9 cellular contexts compared by ENCODE assay signal in the genomic region with DNA sequence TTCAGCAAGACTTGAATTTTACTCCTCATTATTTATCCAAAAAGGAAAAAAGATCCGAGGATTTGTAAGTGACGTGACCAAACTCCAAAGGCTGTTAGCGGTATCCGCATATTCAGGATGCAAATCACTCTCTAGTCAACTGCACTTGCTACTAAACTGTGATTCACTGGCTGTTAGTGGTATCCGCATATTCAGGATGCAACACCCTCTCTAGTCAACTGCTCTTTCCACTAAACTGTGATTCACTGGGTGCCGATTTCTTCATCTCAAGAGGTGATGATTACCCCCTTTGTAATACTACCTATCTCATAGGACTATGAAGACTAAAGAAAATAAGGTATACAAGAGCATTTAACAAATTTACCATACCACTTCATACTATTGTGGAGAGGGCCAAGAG. TPM values are rescaled to one million over a fixed set of nuclear protein-coding genes. Genes with fewer than 3 reads are reported as not detected.
A peak's percentile ranks its signal among the peaks of the same experiment; 100 is the strongest.
DNase-seq lines count a peak whose midpoint lies in the region; ATAC-seq, FAIRE-seq and TF ChIP-seq lines count a peak whose summit lies in the region.
"Had no signal": no experiment of that assay in that cellular context is flagged by ENCODE, and none has a peak within 500 bp of the region (broad histone marks: within the 10 kb centered on the region; RNA-seq: fewer than 3 reads in every experiment).

No MANE protein-coding gene starts in this region.

- H3K4me3 Mint-ChIP-seq in activated naive CD8-positive, alpha-beta T cell: peak overlapping the region; percentile 23

- H3K4me1 Mint-ChIP-seq in activated naive CD8-positive, alpha-beta T cell (ENCODE audit: low read depth): peaks cover 72% of the 10 kb centered on the region

- no peaks in the 10 kb centered on the region for H3K9me3 Mint-ChIP-seq in activated naive CD8-positive, alpha-beta T cell (ENCODE audit: low read depth)

- no peak overlapping the region for H3K27ac ChIP-seq in coronary artery
- H3K27ac ChIP-seq: dorsolateral prefrontal cortex had no signal

- no peak for TF ChIP-seq CTCF in GM06990 (IDR thresholded peaks at IDR 0.05; ENCODE audit: insufficient read depth, low read length, poor library complexity, severe bottlenecking)
- no peak for TF ChIP-seq CTCF in kidney epithelial cell (IDR thresholded peaks at IDR 0.05; ENCODE audit: insufficient read depth, low read length, poor library complexity, severe bottlenecking)
- no peak for TF ChIP-seq CTCF in coronary artery (IDR thresholded peaks at IDR 0.05)

- peaks cover 10% of the 10 kb centered on the region for H3K36me3 Mint-ChIP-seq in activated naive CD8-positive, alpha-beta T cell

- no peak for ATAC-seq in HG02588 (IDR thresholded peaks at IDR 0.05; ENCODE audit: unreplicated experiment)
- no peak for ATAC-seq in GM19023 (IDR thresholded peaks at IDR 0.05; ENCODE audit: unreplicated experiment)

- H3K36me3 ChIP-seq in GM06990 (ENCODE audit: control insufficient read depth, insufficient read depth, low read length): no peaks in the 10 kb centered on the region
- no peaks in the 10 kb centered on the region for H3K36me3 ChIP-seq in kidney epithelial cell (ENCODE audit: control insufficient read depth, insufficient read depth, low read length)

- TF ChIP-seq POLR2A in H54 (IDR thresholded peaks at IDR 0.05; ENCODE audit: low read depth, low read length): no peak

- H3K27me3 ChIP-seq in GM06990 (replicated peaks; ENCODE audit: control insufficient read depth, insufficient read depth, low read length): no peaks in the 10 kb centered on the region
- no peaks in the 10 kb centered on the region for H3K27me3 ChIP-seq in kidney epithelial cell (ENCODE audit: control insufficient read depth, insufficient read depth, low read length)
- H3K27me3 ChIP-seq: dorsolateral prefrontal cortex had no signal

- no peaks in the 10 kb centered on the region for H3K27me3 Mint-ChIP-seq in activated naive CD8-positive, alpha-beta T cell

- DNase-seq in GM06990 (ENCODE audit: extremely low read depth, insufficient read length): no peak
- DNase-seq in H54 (ENCODE audit: insufficient read length, low spot score): peak; percentile 85
- peak; percentile 58 for DNase-seq in kidney epithelial cell (ENCODE audit: low read depth)
- no peak for DNase-seq in NCI-H128 (lab: John Stamatoyannopoulos, UW; ENCODE audit: unreplicated experiment)
- no peak for DNase-seq in coronary artery (ENCODE audit: low spot score)
- DNase-seq: dorsolateral prefrontal cortex had no signal

- peak; percentile 100 for FAIRE-seq in H54 (lab: Jason Lieb, UNC)

- peak overlapping the region; percentile 46 for H3K4me3 ChIP-seq in GM06990 (replicated peaks; ENCODE audit: low read depth, low read length)
- no peak overlapping the region for H3K4me3 ChIP-seq in kidney epithelial cell (ENCODE audit: low read depth, low read length)
- H3K4me3 ChIP-seq in coronary artery: no peak overlapping the region

- H3K27ac Mint-ChIP-seq in activated naive CD8-positive, alpha-beta T cell: peak overlapping the region; percentile 77

RNA-seq across cellular contexts. Expression of a gene that starts 5.7 kb away (rescaled TPM):
- total RNA-seq in kidney epithelial cell: 101 and 116 TPM in 2 replicates

RNA-seq across cellular contexts. Expression of a gene that starts 45.8 kb away (rescaled TPM):
- 10.6 and 11.5 TPM in 2 replicates for total RNA-seq in kidney epithelial cell

Comparison
In these comparisons a context has a peak if more than half of its experiments do, and no peak if none do; other contexts are left out.
1. DNase-seq: peak in H54 (single experiment) and kidney epithelial cell (single experiment); none in GM06990 (single experiment), NCI-H128 (single experiment) and coronary artery (single experiment).